Comparison of ENCODE assay signal across 15 cellular contexts in genomic region chr3:127459891-127460290, GRCh38.
DNase-seq lines count a peak whose midpoint lies in the region; TF ChIP-seq lines count a peak whose summit lies in the region.
"Had no signal": no experiment of that assay in that cellular context is flagged by ENCODE, and none has a peak within 500 bp of the region (broad histone marks: within the 10 kb centered on the region; RNA-seq: fewer than 3 reads in every experiment).

No MANE protein-coding gene starts in this region.

- no peak overlapping the region for H3K27ac Mint-ChIP-seq in glutamatergic neuron (ENCODE audit: unreplicated experiment)
- H3K27ac Mint-ChIP-seq: CD4-positive, alpha-beta T cell; GM23338 had no signal

- no peak overlapping the region for H3K4me3 ChIP-seq in HEK293 (ENCODE audit: low read depth, low read length)
- no peak overlapping the region for H3K4me3 ChIP-seq in neuronal stem cell (ENCODE audit: low read length in 2 of 2)
- H3K4me3 ChIP-seq: A549, GM23338 had no signal

- peaks cover 0 to 46% (median 20%) of the 10 kb centered on the region in 3 experiments for H3K27me3 ChIP-seq in neuronal stem cell (ENCODE audit: control insufficient read depth in 3 of 3, insufficient read depth in 3 of 3, low read depth in 1 of 3, low read length in 3 of 3)

- no peak overlapping the region for H2BK120ac ChIP-seq in neuronal stem cell (ENCODE audit: low read depth, low read length)

- no peaks in the 10 kb centered on the region for H3K36me3 Mint-ChIP-seq in glutamatergic neuron (ENCODE audit: unreplicated experiment)

- H3K4me1 Mint-ChIP-seq in glutamatergic neuron (ENCODE audit: low read depth, unreplicated experiment), result peaks cover 32% of the 10 kb centered on the region

- no peak overlapping the region for H2BK15ac ChIP-seq in neuronal stem cell (ENCODE audit: low read length)

- no peak overlapping the region for H3K18ac ChIP-seq in neuronal stem cell (ENCODE audit: low read length)

- H3K36me3 ChIP-seq in HEK293 (ENCODE audit: control insufficient read depth in 2 of 2, insufficient read depth in 1 of 2, low read length in 2 of 2), result no peaks in the 10 kb centered on the region
- no peaks in the 10 kb centered on the region for H3K36me3 ChIP-seq in neuronal stem cell (replicated peaks in 1 of 2; ENCODE audit: control insufficient read depth in 2 of 2, insufficient read depth in 2 of 2, low read length in 2 of 2)

- intact Hi-C loops in posterior vena cava (cut with DNase I), result loop anchor here (5.0 kb wide), 4 partner anchors 458 to 783 kb away; partner anchors contain the start of gene PLXNA1 (in 1 of the 2)

- CTCF ChIA-PET in HEK293 (lab: Yijun Ruan, JAX), result interaction anchor here (0.6 kb wide), 1 partner anchor 399 kb away, joined by 3 read pairs; no protein-coding TSS in a partner anchor

- H3K27ac ChIP-seq in HEK293 (ENCODE audit: extremely low read depth, low read depth, low read length) (no peak overlapping the region), neuronal stem cell (replicated peaks; ENCODE audit: low read length) (no peak overlapping the region)
- H3K27ac ChIP-seq: 22Rv1, A549, C4-2B had no signal

- peak; percentile 39 for DNase-seq in DMS 273 (lab: John Stamatoyannopoulos, UW; ENCODE audit: unreplicated experiment)
- no peak for DNase-seq in DMS 273 treated with DMSO at 0.1 percent for 48 hours (lab: John Stamatoyannopoulos, UW)
- DNase-seq in glutamatergic neuron, result peak; percentile 29
- peak; percentile 7 for DNase-seq in posterior vena cava (ENCODE audit: low spot score)
- DNase-seq in activated CD4-positive, alpha-beta T cell treated with anti-CD3 and anti-CD28 coated beads for 4 hours, result no peak
- DNase-seq in neuronal stem cell (ENCODE audit: low spot score), result no peak
- DNase-seq: AML-193; Caco-2; CD4-positive, alpha-beta T cell; GF-D8 had no signal

- no peak overlapping the region for H2BK12ac ChIP-seq in neuronal stem cell (ENCODE audit: low read length)

- no peak overlapping the region for H3K4me3 Mint-ChIP-seq in glutamatergic neuron (ENCODE audit: unreplicated experiment)
- H3K4me3 Mint-ChIP-seq: CD4-positive, alpha-beta T cell; GM23338 had no signal

- no peak overlapping the region for H2BK5ac ChIP-seq in neuronal stem cell (ENCODE audit: low read length)

- POLR2A ChIA-PET in HEK293 (lab: Yijun Ruan, JAX), result no interaction called here

- H3K4ac ChIP-seq in neuronal stem cell (ENCODE audit: low read length), result no peak overlapping the region

- no peak overlapping the region for H3K4me2 ChIP-seq in neuronal stem cell (ENCODE audit: insufficient read depth, low read length, poor library complexity, severe bottlenecking)
- H3K4me2 ChIP-seq: A549 had no signal

- H3K9me3 Mint-ChIP-seq in glutamatergic neuron (ENCODE audit: unreplicated experiment), result peaks cover 5% of the 10 kb centered on the region
- H3K9me3 Mint-ChIP-seq: CD4-positive, alpha-beta T cell; GM23338 had no signal

- no CpG with 5 or more reads among the region's 3 CpGs for WGBS in neuronal stem cell (ENCODE audit: extremely low coverage in 2 of 2, insufficient read length in 2 of 2, insufficient replicate concordance in 1 of 2), 2 donors

- no peaks in the 10 kb centered on the region for H3K79me1 ChIP-seq in neuronal stem cell (ENCODE audit: low read depth, low read length)

- H3K27me3 Mint-ChIP-seq in glutamatergic neuron (ENCODE audit: unreplicated experiment), result peaks cover 12% of the 10 kb centered on the region

- H2AK5ac ChIP-seq in neuronal stem cell (ENCODE audit: low read depth, low read length), result no peak overlapping the region

- no peak overlapping the region for H2AFZ ChIP-seq in neuronal stem cell (ENCODE audit: low read length)
- H2AFZ ChIP-seq: GM23338 had no signal

- H4K8ac ChIP-seq in neuronal stem cell (ENCODE audit: low read depth, low read length), result no peak overlapping the region

- no peak overlapping the region for H3K14ac ChIP-seq in neuronal stem cell (ENCODE audit: low read length)

- H3K9ac ChIP-seq in neuronal stem cell (ENCODE audit: low read depth, low read length, poor library complexity), result no peak overlapping the region

- H3K23ac ChIP-seq in neuronal stem cell (ENCODE audit: low read depth, low read length, poor library complexity), result no peak overlapping the region

- H4K91ac ChIP-seq in neuronal stem cell (ENCODE audit: low read depth, low read length, poor library complexity), result no peak overlapping the region

- no peaks in the 10 kb centered on the region for H3K9me3 ChIP-seq in HEK293 (ENCODE audit: control insufficient read depth, insufficient read depth, low read depth, low read length)
- H3K9me3 ChIP-seq in neuronal stem cell (replicated peaks in 1 of 2; ENCODE audit: control insufficient read depth in 2 of 2, insufficient read depth in 1 of 2, low read depth in 1 of 2, low read length in 2 of 2), result no peaks in the 10 kb centered on the region
- H3K9me3 ChIP-seq: A549, Caco-2 had no signal

- H3K4me1 ChIP-seq in HEK293 (ENCODE audit: control insufficient read depth, insufficient read depth, low read length) (no peaks in the 10 kb centered on the region), neuronal stem cell (ENCODE audit: control insufficient read depth in 2 of 2, insufficient read depth in 1 of 2, low read depth in 1 of 2, low read length in 2 of 2) (peaks cover 20 to 39% of the 10 kb centered on the region in 2 donors)
- H3K4me1 ChIP-seq: A549 had no signal

- no peak for TF ChIP-seq CTCF in HEK293 (tag by site-specific recombination; IDR thresholded peaks at IDR 0.05)
- no peak for TF ChIP-seq CTCF in glutamatergic neuron (IDR thresholded peaks at IDR 0.05; ENCODE audit: partially characterized antibody, unreplicated experiment)

TF ChIP-seq in HEK293, 187 proteins besides CTCF, POLR2A, EP300 and RAD21:
- TF ChIP-seq ZNF423 (tag by site-specific recombination; IDR thresholded peaks at IDR 0.05) (no peak), ZNF274 (IDR thresholded peaks at IDR 0.05; ENCODE audit: low read length) (no peak), ZNF274 (tag by site-specific recombination; IDR thresholded peaks at IDR 0.05; ENCODE audit: borderline replicate concordance) (no peak), ZNF747 (tag by site-specific recombination; IDR thresholded peaks at IDR 0.05) (no peak), ZNF248 (tag by site-specific recombination; IDR thresholded peaks at IDR 0.05) (no peak), SCRT2 (tag by site-specific recombination; IDR thresholded peaks at IDR 0.05) (peak; percentile 76), ZNF571 (tag by site-specific recombination; IDR thresholded peaks at IDR 0.05) (no peak)

Comparison
In these comparisons a context has a peak if more than half of its experiments do, and no peak if none do; other contexts are left out.
1. DNase-seq: peak in DMS 273 (single experiment), glutamatergic neuron (single experiment) and posterior vena cava (single experiment); none in DMS 273 treated with DMSO at 0.1 percent for 48 hours (single experiment), activated CD4-positive, alpha-beta T cell treated with anti-CD3 and anti-CD28 coated beads for 4 hours (0 of 2) and neuronal stem cell (single experiment).